29 cellular contexts compared by ENCODE assay signal in genomic region chr4:148062301-148062950, GRCh38.
DNase-seq lines count a peak whose midpoint lies in the region; ATAC-seq and TF ChIP-seq lines count a peak whose summit lies in the region.
"Had no signal": no experiment of that assay in that cellular context is flagged by ENCODE, and none has a peak within 500 bp of the region (broad histone marks: within the 10 kb centered on the region; RNA-seq: fewer than 3 reads in every experiment).

No MANE protein-coding gene starts in this region.

- peak overlapping the region in 7 of 9 donors; percentile 12 to 99 (median 94) for H3K27ac Mint-ChIP-seq in naive thymus-derived CD4-positive, alpha-beta T cell
- H3K27ac Mint-ChIP-seq: activated naive CD4-positive, alpha-beta T cell treated with anti-CD3 and anti-CD28 coated beads for 36 hours; stimulated activated naive CD8-positive, alpha-beta T cell treated with anti-CD3 and anti-CD28 coated beads, Interleukin-15, Interleukin-2, amounts not matched to agents 100 ng/mL and 50 ng/mL, for 24 hours had no signal

- TF ChIP-seq CTCF in testis (IDR thresholded peaks at IDR 0.05) (no peak), mammary epithelial cell (conservative IDR thresholded peaks at IDR 0.05 in 1 of 2, IDR thresholded peaks at IDR 0.05 in 1 of 2; ENCODE audit: extremely low read depth in 1 of 2, insufficient read depth in 1 of 2, low read depth in 1 of 2, low read length in 2 of 2) (no peak)

- POLR2A ChIA-PET in naive thymus-derived CD4-positive, alpha-beta T cell (lab: Charles Lee): interaction anchor here (0.6 to 4.4 kb wide), 4 partner anchors 10 to 384 kb away, joined by 3 to 59 read pairs (median 4); partner anchors contain the start of gene NR3C2

- peaks cover 0 to 41% (median 10%) of the 10 kb centered on the region in 11 experiments; a peak in 12 of 22 replicates for H4K20me1 ChIP-seq in BLaER1 treated with 17β-estradiol and CSF1 and Interleukin-3, amounts not matched to agents 10 nM and 100 nM
- H4K20me1 ChIP-seq in Karpas-422 (ENCODE audit: insufficient read depth, low read depth, low read length): no peaks in the 10 kb centered on the region; the same call in 1 of the 2 replicates
- H4K20me1 ChIP-seq in mammary epithelial cell (ENCODE audit: insufficient read depth, low read length): no peaks in the 10 kb centered on the region

- no peak overlapping the region for H3K9ac ChIP-seq in BLaER1 treated with 17β-estradiol and CSF1 and Interleukin-3, amounts not matched to agents 10 nM and 100 nM
- H3K9ac ChIP-seq in Karpas-422 (ENCODE audit: low read length) (no peak overlapping the region), mammary epithelial cell (ENCODE audit: insufficient read depth, low read length) (no peak overlapping the region)
- H3K9ac ChIP-seq: KMS-11, parathyroid adenoma, SK-N-SH had no signal

- dilution Hi-C loops in mammary epithelial cell (cut with HindIII; ENCODE audit: low sequenced_read_pairs): no loop called here

- H3K4me2 ChIP-seq in BLaER1 treated with 17β-estradiol and CSF1 and Interleukin-3, amounts not matched to agents 10 nM and 100 nM: peak overlapping the region in 8 of 11 experiments; percentile 23 to 53 (median 46); a peak in 15 of 22 replicates
- peak overlapping the region; percentile 40 for H3K4me2 ChIP-seq in Karpas-422 (ENCODE audit: low read depth, low read length, poor library complexity, severe bottlenecking)
- no peak overlapping the region for H3K4me2 ChIP-seq in mammary epithelial cell (ENCODE audit: insufficient read depth, low read depth, low read length)
- H3K4me2 ChIP-seq: A549, KMS-11, SK-N-SH had no signal

- ATAC-seq in naive thymus-derived CD4-positive, alpha-beta T cell: no peak
- no peak for ATAC-seq in GM18858 (IDR thresholded peaks at IDR 0.05; ENCODE audit: unreplicated experiment)
- ATAC-seq: A549, foreskin keratinocyte, lower lobe of right lung, PC-3 had no signal

- H3K4me1 Mint-ChIP-seq in naive thymus-derived CD4-positive, alpha-beta T cell: peaks cover 24 to 66% (median 47%) of the 10 kb centered on the region in 7 donors

- no peaks in the 10 kb centered on the region for H3K9me2 ChIP-seq in Karpas-422 (replicated peaks; ENCODE audit: insufficient read depth, low read length)
- H3K9me2 ChIP-seq: SK-N-SH had no signal

- intact Hi-C loops in naive thymus-derived CD4-positive, alpha-beta T cell (cut with micrococcal nuclease): loop anchor here in 1 of 2 donors (5.0 kb wide), 1 partner anchor 195 kb away; no protein-coding TSS in a partner anchor
- intact Hi-C loops in testis (cut with DNase I; ENCODE audit: low total_unique reads) (no loop called here), mammary epithelial cell (cut with micrococcal nuclease) (no loop called here)

- in situ Hi-C loops in mammary epithelial cell (cut with MboI; ENCODE audit: low sequenced_read_pairs in 2 of 2): no loop called here

- no peak for TF ChIP-seq POLR2A in testis (IDR thresholded peaks at IDR 0.05)

- H3K9me3 ChIP-seq in BLaER1 treated with 17β-estradiol and CSF1 and Interleukin-3, amounts not matched to agents 10 nM and 100 nM (replicated peaks in 1 of 11): no peaks in the 10 kb centered on the region
- H3K9me3 ChIP-seq in Karpas-422 (ENCODE audit: low read length): no peaks in the 10 kb centered on the region
- peaks cover 0 to 23% (median 6%) of the 10 kb centered on the region in 3 experiments for H3K9me3 ChIP-seq in naive thymus-derived CD4-positive, alpha-beta T cell (ENCODE audit: control insufficient read depth in 2 of 3, low read length in 3 of 3)
- no peaks in the 10 kb centered on the region for H3K9me3 ChIP-seq in testis
- no peaks in the 10 kb centered on the region for H3K9me3 ChIP-seq in mammary epithelial cell (replicated peaks; ENCODE audit: insufficient read depth, low read length)
- H3K9me3 ChIP-seq: A549, esophagus squamous epithelium, heart right ventricle, lower lobe of right lung, SK-N-SH, thoracic aorta had no signal

- no peak overlapping the region for H3K27ac ChIP-seq in BLaER1 treated with 17β-estradiol and CSF1 and Interleukin-3, amounts not matched to agents 10 nM and 100 nM
- H3K27ac ChIP-seq in Karpas-422 (ENCODE audit: low read length) (no peak overlapping the region), testis (no peak overlapping the region), mammary epithelial cell (ENCODE audit: insufficient read depth, low read depth, low read length) (no peak overlapping the region)
- H3K27ac ChIP-seq in naive thymus-derived CD4-positive, alpha-beta T cell (ENCODE audit: low read depth, low read length): no peak overlapping the region
- H3K27ac ChIP-seq: A549, esophagus squamous epithelium, foreskin keratinocyte, KMS-11, lower lobe of right lung, parathyroid adenoma, thoracic aorta had no signal

- H2AFZ ChIP-seq in Karpas-422 (ENCODE audit: low read length) (no peak overlapping the region), mammary epithelial cell (ENCODE audit: low read depth, low read length) (no peak overlapping the region)
- H2AFZ ChIP-seq: parathyroid adenoma had no signal

- H3K36me3 ChIP-seq in BLaER1 treated with 17β-estradiol and CSF1 and Interleukin-3, amounts not matched to agents 10 nM and 100 nM: peaks cover 0 to 49% (median 15%) of the 10 kb centered on the region in 11 experiments; a peak in 12 of 22 replicates
- H3K36me3 ChIP-seq in Karpas-422 (ENCODE audit: insufficient read depth, low read length) (no peaks in the 10 kb centered on the region), testis (ENCODE audit: low read depth, missing control alignments) (no peaks in the 10 kb centered on the region), mammary epithelial cell (ENCODE audit: insufficient read depth, low read length) (peaks cover 3% of the 10 kb centered on the region)
- H3K36me3 ChIP-seq in naive thymus-derived CD4-positive, alpha-beta T cell (ENCODE audit: control insufficient read depth in 2 of 3, insufficient read depth in 3 of 3, low read length in 3 of 3): no peaks in the 10 kb centered on the region

- 90 to 95% methylated on average over 10 of the region's 10 CpGs for whole genome bisulfite sequencing in testis, 2 donors
- WGBS in mammary epithelial cell (ENCODE audit: low coverage, missing lambda C conversion rate): over 99% methylated on average over 10 of the region's 10 CpGs

- H3K4me3 Mint-ChIP-seq in naive thymus-derived CD4-positive, alpha-beta T cell: peak overlapping the region in 6 of 10 donors; percentile 21 to 88 (median 48)
- H3K4me3 Mint-ChIP-seq: activated CD4-positive, alpha-beta memory T cell treated with anti-CD3 and anti-CD28 coated beads, Interleukin-2, amount 10 ng/mL, durations not matched to agents 7 days and 5 days; activated naive CD4-positive, alpha-beta T cell treated with anti-CD3 and anti-CD28 coated beads for 36 hours; neural crest cell; stimulated activated naive CD8-positive, alpha-beta T cell treated with anti-CD3 and anti-CD28 coated beads, Interleukin-15, Interleukin-2, amounts not matched to agents 100 ng/mL and 50 ng/mL, for 24 hours had no signal

- peaks cover 29 to 53% (median 44%) of the 10 kb centered on the region in 10 experiments for H3K4me1 ChIP-seq in BLaER1 treated with 17β-estradiol and CSF1 and Interleukin-3, amounts not matched to agents 10 nM and 100 nM
- peaks cover 59% of the 10 kb centered on the region for H3K4me1 ChIP-seq in Karpas-422 (ENCODE audit: low read length)
- peaks cover 7 to 23% of the 10 kb centered on the region in 2 donors for H3K4me1 ChIP-seq in naive thymus-derived CD4-positive, alpha-beta T cell (ENCODE audit: control insufficient read depth in 2 of 2, insufficient read depth in 2 of 2, low read length in 2 of 2)
- no peaks in the 10 kb centered on the region for H3K4me1 ChIP-seq in testis
- no peaks in the 10 kb centered on the region for H3K4me1 ChIP-seq in mammary epithelial cell (ENCODE audit: insufficient read depth, low read length)
- H3K4me1 ChIP-seq: A549 had no signal

- H3K36me3 Mint-ChIP-seq in naive thymus-derived CD4-positive, alpha-beta T cell: peaks cover 9 to 45% (median 34%) of the 10 kb centered on the region in 5 donors

- H3K79me2 ChIP-seq in Karpas-422 (ENCODE audit: low read length) (no peaks in the 10 kb centered on the region), mammary epithelial cell (ENCODE audit: insufficient read depth, low read length) (peaks cover 5% of the 10 kb centered on the region)
- H3K79me2 ChIP-seq: parathyroid adenoma had no signal

- BruUV-seq in mammary epithelial cell (replicated peaks; lab: Mats Ljungman, UMichigan): no TSS peak

- no peak overlapping the region for H3K4me3 ChIP-seq in BLaER1 treated with 17β-estradiol and CSF1 and Interleukin-3, amounts not matched to agents 10 nM and 100 nM
- H3K4me3 ChIP-seq in Karpas-422 (ENCODE audit: low read length) (no peak overlapping the region), testis (no peak overlapping the region), mammary epithelial cell (replicated peaks in 1 of 3; ENCODE audit: insufficient read depth in 1 of 3, low read depth in 2 of 3, low read length in 3 of 3) (no peak overlapping the region)
- no peak overlapping the region for H3K4me3 ChIP-seq in naive thymus-derived CD4-positive, alpha-beta T cell (ENCODE audit: low read length)
- H3K4me3 ChIP-seq: A549, esophagus squamous epithelium, heart right ventricle, lower lobe of right lung, thoracic aorta had no signal

- DNase-seq in NCI-H2171 treated with DMSO at 0.1 percent for 48 hours (lab: John Stamatoyannopoulos, UW) (peak; percentile 33), NCI-H2171 (lab: John Stamatoyannopoulos, UW) (no peak), Karpas-422 (peak; percentile 67), testis (no peak), mammary epithelial cell (no peak)
- no peak for DNase-seq in naive thymus-derived CD4-positive, alpha-beta T cell
- DNase-seq: activated CD4-positive, alpha-beta memory T cell treated with anti-CD3 and anti-CD28 coated beads, Interleukin-2, amount 10 ng/mL, durations not matched to agents 7 days and 5 days; activated CD4-positive, CD25-positive, alpha-beta regulatory T cell treated with anti-CD3 and anti-CD28 coated beads, Interleukin-2, amount 50 U/mL, for 72 hours; activated naive CD4-positive, alpha-beta T cell treated with anti-CD3 and anti-CD28 coated beads for 36 hours; amygdala; esophagus squamous epithelium; foreskin keratinocyte; HCEC 1CT; heart right ventricle; lower lobe of right lung; NCI-H2081; NCI-H446 treated with DMSO at 0.1 percent for 48 hours; PC-3; SK-N-SH; stimulated activated CD4-positive, alpha-beta T cell treated with anti-CD3 and anti-CD28 coated beads, Interleukin-2, amount 100 ng/mL, for 24 hours; T-helper 2 cell had no signal

- peaks cover 0 to 41% (median 24%) of the 10 kb centered on the region in 11 donors for H3K9me3 Mint-ChIP-seq in naive thymus-derived CD4-positive, alpha-beta T cell
- H3K9me3 Mint-ChIP-seq: activated CD4-positive, alpha-beta memory T cell treated with anti-CD3 and anti-CD28 coated beads, Interleukin-2, amount 10 ng/mL, durations not matched to agents 7 days and 5 days; neural crest cell had no signal

- no peaks in the 10 kb centered on the region for H3K27me3 Mint-ChIP-seq in naive thymus-derived CD4-positive, alpha-beta T cell
- H3K27me3 Mint-ChIP-seq: activated CD4-positive, alpha-beta memory T cell treated with anti-CD3 and anti-CD28 coated beads, Interleukin-2, amount 10 ng/mL, durations not matched to agents 7 days and 5 days; stimulated activated naive CD8-positive, alpha-beta T cell treated with anti-CD3 and anti-CD28 coated beads, Interleukin-15, Interleukin-2, amounts not matched to agents 100 ng/mL and 50 ng/mL, for 24 hours had no signal

- CTCF ChIA-PET in naive thymus-derived CD4-positive, alpha-beta T cell (lab: Charles Lee): interaction anchor here (0.6 to 1.4 kb wide), 3 partner anchors 10 to 32 kb away, joined by 3 to 6 read pairs (median 3); no protein-coding TSS in a partner anchor
- CTCF ChIA-PET in mammary epithelial cell (lab: Charles Lee; ENCODE audit: low non-redundant PET): no interaction called here

- H3K27me3 ChIP-seq in BLaER1 treated with 17β-estradiol and CSF1 and Interleukin-3, amounts not matched to agents 10 nM and 100 nM: no peaks in the 10 kb centered on the region
- no peaks in the 10 kb centered on the region for H3K27me3 ChIP-seq in Karpas-422 (ENCODE audit: low read length)
- no peaks in the 10 kb centered on the region for H3K27me3 ChIP-seq in naive thymus-derived CD4-positive, alpha-beta T cell (ENCODE audit: control insufficient read depth in 2 of 2, insufficient read depth in 2 of 2, low read length in 2 of 2)
- no peaks in the 10 kb centered on the region for H3K27me3 ChIP-seq in testis
- no peaks in the 10 kb centered on the region for H3K27me3 ChIP-seq in mammary epithelial cell (ENCODE audit: insufficient read depth, low read length)
- H3K27me3 ChIP-seq: esophagus squamous epithelium, foreskin keratinocyte, heart right ventricle had no signal

Comparison
In these comparisons a context has a peak if more than half of its experiments do, and no peak if none do; other contexts are left out.
1. DNase-seq: peak in NCI-H2171 treated with DMSO at 0.1 percent for 48 hours (single experiment) and Karpas-422 (single experiment); none in NCI-H2171 (single experiment), naive thymus-derived CD4-positive, alpha-beta T cell (0 of 9), testis (single experiment) and mammary epithelial cell (single experiment).